11 cellular contexts compared by ENCODE assay signal in the genomic region with DNA sequence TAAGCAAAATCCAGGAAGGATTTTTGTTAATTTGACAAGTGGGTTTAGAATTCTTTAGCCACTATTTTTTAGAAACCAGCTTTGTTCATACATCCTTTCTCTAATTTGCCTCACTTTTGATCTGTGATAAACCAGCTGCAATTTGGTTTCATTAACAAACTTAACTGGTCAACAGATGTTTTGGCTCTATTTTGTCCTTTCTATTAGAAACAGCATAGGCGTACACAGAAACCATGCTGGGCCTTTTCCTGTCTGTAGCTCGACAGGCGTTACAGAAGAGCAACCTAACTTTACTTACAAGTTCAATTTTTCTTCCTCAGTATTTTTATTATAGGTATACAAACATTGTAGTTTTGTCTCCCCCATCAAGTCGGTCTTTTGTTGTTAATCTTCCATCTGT. TPM values are rescaled to one million over a fixed set of nuclear protein-coding genes. Genes with fewer than 3 reads are reported as not detected.
DNase-seq lines count a peak whose midpoint lies in the region; ATAC-seq, FAIRE-seq and TF ChIP-seq lines count a peak whose summit lies in the region.
"Had no signal": no experiment of that assay in that cellular context is flagged by ENCODE, and none has a peak within 500 bp of the region (broad histone marks: within the 10 kb centered on the region; RNA-seq: fewer than 3 reads in every experiment).

No MANE protein-coding gene starts in this region.

- DNase-seq in left ventricle myocardium inferior: no peak
- DNase-seq in left cardiac atrium: no peak
- DNase-seq in MM.1S: peak; percentile 38
- no peak for DNase-seq in vagina (ENCODE audit: extremely low spot score in 2 of 2)
- DNase-seq in dermis blood vessel endothelial cell: no peak
- no peak for DNase-seq in stimulated activated CD4-positive, alpha-beta T cell treated with anti-CD3 and anti-CD28 coated beads, Interleukin-2, amount 100 ng/mL, for 48 hours
- DNase-seq in left colon: no peak
- DNase-seq: activated CD4-positive, alpha-beta T cell treated with anti-CD3 and anti-CD28 coated beads for 1 hour; kidney glomerular epithelial cell had no signal

- peak overlapping the region; percentile 30 for H3K4me2 ChIP-seq in MM.1S (ENCODE audit: low read depth, low read length)

- H3K27ac ChIP-seq in left ventricle myocardium inferior (replicated peaks) (peak overlapping the region; percentile 71), MM.1S (ENCODE audit: low read length) (peak overlapping the region; percentile 51; the same call in 1 of the 2 replicates), vagina (peak overlapping the region; percentile 3)
- H3K27ac ChIP-seq: C4-2B had no signal

- H3K4me1 ChIP-seq in left ventricle myocardium inferior (peaks cover 60% of the 10 kb centered on the region), MM.1S (ENCODE audit: low read length) (peaks cover 15% of the 10 kb centered on the region), vagina (peaks cover 73% of the 10 kb centered on the region)

- H3F3A ChIP-seq in MM.1S (ENCODE audit: insufficient read depth, low read length): peaks cover 7% of the 10 kb centered on the region; the same call in 1 of the 2 replicates

- no peak overlapping the region for H3K4me3 ChIP-seq in left ventricle myocardium inferior
- no peak overlapping the region; the same call in 1 of the 2 replicates for H3K4me3 ChIP-seq in MM.1S (ENCODE audit: low read length)
- no peak overlapping the region for H3K4me3 ChIP-seq in vagina

- peak overlapping the region; percentile 9; the same call in 1 of the 2 replicates for H3K9ac ChIP-seq in MM.1S (ENCODE audit: low read length)

- no peak for ATAC-seq in left cardiac atrium
- ATAC-seq in left colon: no peak

- TF ChIP-seq CTCF in left ventricle myocardium inferior (IDR thresholded peaks at IDR 0.05; ENCODE audit: borderline replicate concordance) (no peak), MM.1S (IDR thresholded peaks at IDR 0.05; ENCODE audit: low read length) (no peak), vagina (IDR thresholded peaks at IDR 0.05) (no peak)

- H3K36me3 ChIP-seq in left ventricle myocardium inferior (no peaks in the 10 kb centered on the region), MM.1S (replicated peaks; ENCODE audit: insufficient read depth, low read length) (no peaks in the 10 kb centered on the region), vagina (no peaks in the 10 kb centered on the region)

- no peak for TF ChIP-seq POLR2A in vagina (IDR thresholded peaks at IDR 0.05)

- H3K9me3 ChIP-seq in left ventricle myocardium inferior (replicated peaks) (no peaks in the 10 kb centered on the region), MM.1S (replicated peaks; ENCODE audit: insufficient read depth, low read length) (no peaks in the 10 kb centered on the region), vagina (no peaks in the 10 kb centered on the region)

- FAIRE-seq in endometrium (lab: Jason Lieb, UNC): peak; percentile 18

- no peaks in the 10 kb centered on the region for H4K20me1 ChIP-seq in MM.1S (ENCODE audit: insufficient read depth, low read length)

- no peaks in the 10 kb centered on the region for H3K9me2 ChIP-seq in MM.1S (replicated peaks; ENCODE audit: insufficient read depth, low read length)

- H3K79me2 ChIP-seq in MM.1S (ENCODE audit: low read length): peaks cover 81% of the 10 kb centered on the region

- H2AFZ ChIP-seq in MM.1S (ENCODE audit: low read length): no peak overlapping the region

- intact Hi-C loops in left ventricle myocardium inferior (cut with micrococcal nuclease): no loop called here
- intact Hi-C loops in left cardiac atrium (cut with DNase I): no loop called here
- intact Hi-C loops in vagina (cut with DNase I): no loop called here
- intact Hi-C loops in left colon (cut with DNase I, micrococcal nuclease): no loop called here

- no peaks in the 10 kb centered on the region for H3K27me3 ChIP-seq in left ventricle myocardium inferior (ENCODE audit: low read depth)
- H3K27me3 ChIP-seq in MM.1S (replicated peaks; ENCODE audit: insufficient read depth, low read length): no peaks in the 10 kb centered on the region
- H3K27me3 ChIP-seq in vagina: no peaks in the 10 kb centered on the region

RNA-seq across cellular contexts. Expression of a gene that starts 28.2 kb away (rescaled TPM):
- total RNA-seq in left ventricle myocardium inferior (41.0 TPM), left cardiac atrium (10 to 100 TPM; 25.2 to 37.0 TPM), vagina (59.2 TPM), dermis blood vessel endothelial cell (24.9 and 26.5 TPM in 2 replicates), left colon (10 to 100 TPM; 26.6 to 30.7 TPM)

Comparison
In these comparisons a context has a peak if more than half of its experiments do, and no peak if none do; other contexts are left out.
1. H3K27ac ChIP-seq: peak in every context shown above with its lines; median percentile 71 in left ventricle myocardium inferior; 51 in MM.1S; 3 in vagina.